Comparison of ENCODE assay signal across 20 cellular contexts in genomic region chr2:56179931-56180330, GRCh38. TPM values are rescaled to one million over a fixed set of nuclear protein-coding genes. Genes with fewer than 3 reads are reported as not detected.
"Had no signal": no experiment of that assay in that cellular context is flagged by ENCODE, and none has a peak within 500 bp of the region (broad histone marks: within the 10 kb centered on the region; RNA-seq: fewer than 3 reads in every experiment).

No MANE protein-coding gene starts in this region.

- H3K36me3 ChIP-seq: esophagus squamous epithelium, gastrocnemius medialis, heart right ventricle, left lung, lower lobe of right lung had no signal

- H3K4me1 ChIP-seq: lower lobe of right lung had no signal

- H3K9me3 Mint-ChIP-seq: effector memory CD8-positive, alpha-beta T cell; mesothelial cell of epicardium had no signal

- H3K27ac Mint-ChIP-seq: effector memory CD8-positive, alpha-beta T cell; endodermal cell; mesothelial cell of epicardium; naive B cell; naive thymus-derived CD8-positive, alpha-beta T cell had no signal

- H3K27ac ChIP-seq: coronary artery, esophagus squamous epithelium, gastrocnemius medialis, heart right ventricle, left lung, lower lobe of right lung had no signal

- H3K36me3 Mint-ChIP-seq: mesothelial cell of epicardium, naive B cell had no signal

- ATAC-seq: effector memory CD8-positive, alpha-beta T cell; gastrocnemius medialis; heart right ventricle; left cardiac atrium; left lung; left ventricle myocardium superior; lower lobe of right lung; mucosa of descending colon; naive thymus-derived CD8-positive, alpha-beta T cell had no signal

- H3K9me3 ChIP-seq: esophagus squamous epithelium, gastrocnemius medialis, heart right ventricle, left lung, lower lobe of right lung, mucosa of descending colon had no signal

- H3K4me3 Mint-ChIP-seq: effector memory CD8-positive, alpha-beta T cell; endodermal cell; mesothelial cell of epicardium had no signal

- DNase-seq: effector CD8-positive, alpha-beta T cell; effector memory CD8-positive, alpha-beta T cell; endodermal cell; esophagus squamous epithelium; foreskin fibroblast; foreskin melanocyte; gastrocnemius medialis; glutamatergic neuron; heart right ventricle; hippocampal formation; left cardiac atrium; left lung; left ventricle myocardium superior; lower lobe of right lung; mesenchymal stem cell; mucosa of descending colon; naive B cell; naive thymus-derived CD8-positive, alpha-beta T cell had no signal

- H3K4me3 ChIP-seq: coronary artery, esophagus squamous epithelium, gastrocnemius medialis, heart right ventricle, left lung, lower lobe of right lung, mucosa of descending colon had no signal

RNA-seq across cellular contexts. Expression of gene CCDC85A, which starts 3.9 kb away (rescaled TPM):
- total RNA-seq: naive thymus-derived CD8-positive, alpha-beta T cell had no signal
